Comparison of ENCODE assay signal across 27 cellular contexts in genomic region chr12:72083096-72083825, GRCh38.
DNase-seq lines count a peak whose midpoint lies in the region; ATAC-seq and TF ChIP-seq lines count a peak whose summit lies in the region.
"Had no signal": no experiment of that assay in that cellular context is flagged by ENCODE, and none has a peak within 500 bp of the region (broad histone marks: within the 10 kb centered on the region; RNA-seq: fewer than 3 reads in every experiment).

No MANE protein-coding gene starts in this region.

- peaks cover 0 to 3% (median 3%) of the 10 kb centered on the region in 5 experiments for H3K9me3 Mint-ChIP-seq in brain
- no peaks in the 10 kb centered on the region for H3K9me3 Mint-ChIP-seq in neural progenitor cell

- H2AFZ ChIP-seq in neural progenitor cell (replicated peaks), result peak overlapping the region; percentile 61
- H2AFZ ChIP-seq: PC-9 had no signal

- H3K27ac ChIP-seq in neural progenitor cell, result peak overlapping the region; percentile 38
- H3K27ac ChIP-seq in WERI-Rb-1, result no peak overlapping the region
- H3K27ac ChIP-seq: BLaER1 treated with 17β-estradiol and CSF1 and Interleukin-3, amounts not matched to agents 10 nM and 100 nM; PC-9; SJCRH30 had no signal

- no peaks in the 10 kb centered on the region for H4K20me1 ChIP-seq in neural progenitor cell (ENCODE audit: low read depth)
- H4K20me1 ChIP-seq: BLaER1 treated with 17β-estradiol and CSF1 and Interleukin-3, amounts not matched to agents 10 nM and 100 nM had no signal

- no peaks in the 10 kb centered on the region for H3K27me3 ChIP-seq in neural progenitor cell
- no peaks in the 10 kb centered on the region for H3K27me3 ChIP-seq in WERI-Rb-1 (ENCODE audit: insufficient read depth, low read depth, severe bottlenecking)
- H3K27me3 ChIP-seq: BLaER1 treated with 17β-estradiol and CSF1 and Interleukin-3, amounts not matched to agents 10 nM and 100 nM; MG63 had no signal

- H3K79me2 ChIP-seq in neural progenitor cell (ENCODE audit: low read depth), result no peaks in the 10 kb centered on the region

- DNase-seq in NCI-H2227 (lab: John Stamatoyannopoulos, UW; ENCODE audit: unreplicated experiment) (peak; percentile 9), NCI-H2227 treated with DMSO at 0.1 percent for 48 hours (lab: John Stamatoyannopoulos, UW) (no peak), NCI-H1694 (lab: John Stamatoyannopoulos, UW) (peak; percentile 17), neural progenitor cell (ENCODE audit: low spot score) (peak; percentile 46), DMS114 treated with DMSO at 0.1 percent for 48 hours (lab: John Stamatoyannopoulos, UW; ENCODE audit: unreplicated experiment) (no peak), WERI-Rb-1 (no peak)
- DNase-seq: CD4-positive, alpha-beta T cell; COR-L47; DMS79; EL; GF-D8; GOT3; HCEC 1CT; KBM-7; MG63; NCI-H1092; NCI-H1417 treated with DMSO at 0.1 percent for 48 hours; NCI-H187 treated with DMSO at 0.1 percent for 48 hours; NCI-H748 treated with DMSO at 0.1 percent for 48 hours; NK-92 treated with Interleukin-12 subunit alpha and Interleukin-12 subunit beta, amount 100 ng/mL, for 24 hours; PC-9; SJCRH30; T-helper 2 cell had no signal

- peak overlapping the region in 1 of 5 experiments; percentile 13 for H3K4me3 Mint-ChIP-seq in brain
- H3K4me3 Mint-ChIP-seq in neural progenitor cell, result no peak overlapping the region
- H3K4me3 Mint-ChIP-seq: CD4-positive, alpha-beta T cell had no signal

- no peak overlapping the region for H3K9ac ChIP-seq in neural progenitor cell
- H3K9ac ChIP-seq: BLaER1 treated with 17β-estradiol and CSF1 and Interleukin-3, amounts not matched to agents 10 nM and 100 nM had no signal

- H3K36me3 Mint-ChIP-seq in brain (no peaks in the 10 kb centered on the region), neural progenitor cell (no peaks in the 10 kb centered on the region)

- H3F3A ChIP-seq in neural progenitor cell (ENCODE audit: low read depth), result no peaks in the 10 kb centered on the region

- no peaks in the 10 kb centered on the region for H3K36me3 ChIP-seq in neural progenitor cell
- no peaks in the 10 kb centered on the region for H3K36me3 ChIP-seq in WERI-Rb-1
- H3K36me3 ChIP-seq: BLaER1 treated with 17β-estradiol and CSF1 and Interleukin-3, amounts not matched to agents 10 nM and 100 nM; MG63; SJCRH30 had no signal

- peaks cover 10% of the 10 kb centered on the region for H3K4me1 ChIP-seq in neural progenitor cell
- H3K4me1 ChIP-seq: BLaER1 treated with 17β-estradiol and CSF1 and Interleukin-3, amounts not matched to agents 10 nM and 100 nM; SJCRH30 had no signal

- H3K27me3 Mint-ChIP-seq in brain (no peaks in the 10 kb centered on the region), neural progenitor cell (ENCODE audit: insufficient read depth, low read depth) (no peaks in the 10 kb centered on the region)

- TF ChIP-seq CTCF in brain (conservative IDR thresholded peaks at IDR 0.05) (no peak), neural progenitor cell (IDR thresholded peaks at IDR 0.05) (no peak), WERI-Rb-1 (IDR thresholded peaks at IDR 0.05; ENCODE audit: low read depth, low read length) (no peak)

- no peak overlapping the region for H3K4me2 ChIP-seq in neural progenitor cell
- H3K4me2 ChIP-seq: BLaER1 treated with 17β-estradiol and CSF1 and Interleukin-3, amounts not matched to agents 10 nM and 100 nM; PC-9 had no signal

- no peak overlapping the region for H3K4me3 ChIP-seq in neural progenitor cell
- no peak overlapping the region for H3K4me3 ChIP-seq in WERI-Rb-1 (ENCODE audit: low read depth, low read length)
- H3K4me3 ChIP-seq: BLaER1 treated with 17β-estradiol and CSF1 and Interleukin-3, amounts not matched to agents 10 nM and 100 nM; MG63; PC-9; SJCRH30 had no signal

- ATAC-seq in HG02678 (IDR thresholded peaks at IDR 0.05; ENCODE audit: unreplicated experiment), result no peak
- ATAC-seq: Right ventricle myocardium inferior had no signal

- peaks cover 26% of the 10 kb centered on the region for H3K4me1 Mint-ChIP-seq in brain
- H3K4me1 Mint-ChIP-seq in neural progenitor cell, result peaks cover 2% of the 10 kb centered on the region

- H3K9me3 ChIP-seq in neural progenitor cell (ENCODE audit: low read depth) (no peaks in the 10 kb centered on the region), WERI-Rb-1 (ENCODE audit: severe bottlenecking) (no peaks in the 10 kb centered on the region)
- H3K9me3 ChIP-seq: BLaER1 treated with 17β-estradiol and CSF1 and Interleukin-3, amounts not matched to agents 10 nM and 100 nM; MG63; SJCRH30 had no signal

- H3K27ac Mint-ChIP-seq in brain (peak overlapping the region in 3 of 5 experiments; percentile 21 to 70 (median 28)), neural progenitor cell (no peak overlapping the region)
- H3K27ac Mint-ChIP-seq: CD4-positive, alpha-beta T cell had no signal

Comparison
In these comparisons a context has a peak if more than half of its experiments do, and no peak if none do; other contexts are left out.
1. DNase-seq: peak in NCI-H2227 (single experiment), NCI-H1694 (single experiment) and neural progenitor cell (single experiment); none in NCI-H2227 treated with DMSO at 0.1 percent for 48 hours (single experiment), DMS114 treated with DMSO at 0.1 percent for 48 hours (single experiment) and WERI-Rb-1 (single experiment).